ENCODE assay signal across 7 cellular contexts in the genomic region with DNA sequence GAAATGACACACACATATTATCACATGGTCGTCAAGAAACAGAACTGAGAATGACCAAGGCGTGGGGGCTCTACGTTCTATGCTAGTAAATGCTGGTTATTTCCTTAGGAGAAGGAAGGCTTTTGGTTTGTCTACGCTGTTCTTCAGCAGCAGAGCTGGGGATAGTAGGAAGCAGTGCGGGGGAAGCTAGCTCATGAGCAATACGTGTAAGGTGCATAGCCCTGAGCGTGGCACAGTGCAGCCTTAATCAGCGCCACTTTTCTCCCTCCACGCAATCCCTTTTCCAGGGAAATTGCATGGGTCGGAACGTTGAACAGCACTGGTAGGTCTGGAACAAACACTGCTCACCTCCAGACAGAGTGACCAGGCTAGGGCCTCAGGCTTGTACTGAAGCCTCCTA.
DNase-seq lines count a peak whose midpoint lies in the region; ATAC-seq and TF ChIP-seq lines count a peak whose summit lies in the region.

No MANE protein-coding gene starts in this region.

- H3K4me3 ChIP-seq in Karpas-422 (ENCODE audit: low read length) (0 out of 2 replicates have a peak overlapping the region, but pooled peaks have one; percentile 56), parathyroid adenoma (ENCODE audit: low read depth, low read length) (no peak overlapping the region)

- 0 out of 2 replicates have a peak, but pooled peaks cover 1% of the 10 kb centered on the region for H3K27me3 ChIP-seq in Karpas-422 (ENCODE audit: low read length)
- no peaks in the 10 kb centered on the region for H3K27me3 ChIP-seq in parathyroid adenoma (ENCODE audit: control insufficient read depth, insufficient read depth, low read length)

- H3K79me2 ChIP-seq in Karpas-422 (ENCODE audit: low read length) (no peaks in the 10 kb centered on the region), parathyroid adenoma (no peaks in the 10 kb centered on the region)

- H3K27ac ChIP-seq in Karpas-422 (ENCODE audit: low read length) (no peak overlapping the region), parathyroid adenoma (no peak overlapping the region)

- H3K36me3 ChIP-seq in Karpas-422 (ENCODE audit: insufficient read depth, low read length), result no peaks in the 10 kb centered on the region
- no peaks in the 10 kb centered on the region for H3K36me3 ChIP-seq in parathyroid adenoma (ENCODE audit: control insufficient read depth, insufficient read depth, low read length)

- H3K9me2 ChIP-seq in Karpas-422 (replicated peaks; ENCODE audit: insufficient read depth, low read length), result no peaks in the 10 kb centered on the region

- intact Hi-C loops in Calu3 (cut with micrococcal nuclease; ENCODE audit: unreplicated experiment), result loop anchor here (1.0 to 10.0 kb wide), 5 partner anchors 199 to 771 kb away; partner anchors contain the start of genes FBXO11 and MSH6

- H3K9ac ChIP-seq in Karpas-422 (ENCODE audit: low read length) (no peak overlapping the region), parathyroid adenoma (no peak overlapping the region)

- H3K4me1 Mint-ChIP-seq in Calu3 (ENCODE audit: low read depth, unreplicated experiment), result peaks cover 28% of the 10 kb centered on the region
- peaks cover 0 to 8% of the 10 kb centered on the region in 2 donors for H3K4me1 Mint-ChIP-seq in effector memory CD8-positive, alpha-beta T cell (ENCODE audit: low read depth in 2 of 2)

- no peak overlapping the region for H3K27ac Mint-ChIP-seq in Calu3 (ENCODE audit: unreplicated experiment)
- no peak overlapping the region for H3K27ac Mint-ChIP-seq in effector memory CD8-positive, alpha-beta T cell

- CTCF ChIA-PET in Calu3 (lab: Charles Lee), result no interaction called here

- DNase-seq in Calu3 (no peak), Karpas-422 (no peak), retina (no peak)
- no peak for DNase-seq in effector memory CD8-positive, alpha-beta T cell

- no peaks in the 10 kb centered on the region for H3K27me3 Mint-ChIP-seq in Calu3 (ENCODE audit: unreplicated experiment)
- H3K27me3 Mint-ChIP-seq in effector memory CD8-positive, alpha-beta T cell, result peaks cover 10 to 25% of the 10 kb centered on the region in 2 donors

- H2AFZ ChIP-seq in Karpas-422 (ENCODE audit: low read length) (no peak overlapping the region), parathyroid adenoma (peak overlapping the region; percentile 75)

- no peaks in the 10 kb centered on the region for H4K20me1 ChIP-seq in Karpas-422 (ENCODE audit: insufficient read depth, low read depth, low read length)

- H3K36me3 Mint-ChIP-seq in Calu3 (ENCODE audit: insufficient read depth, unreplicated experiment), result no peaks in the 10 kb centered on the region
- peaks cover 3% of the 10 kb centered on the region for H3K36me3 Mint-ChIP-seq in effector memory CD8-positive, alpha-beta T cell (ENCODE audit: insufficient read depth)

- ATAC-seq in effector memory CD8-positive, alpha-beta T cell (replicated peaks), result no peak
- no peak for ATAC-seq in GM19452 (IDR thresholded peaks at IDR 0.05; ENCODE audit: unreplicated experiment)
- no peak for ATAC-seq in GM21447 (IDR thresholded peaks at IDR 0.05; ENCODE audit: unreplicated experiment)

- peak overlapping the region; percentile 65 for H3K4me2 ChIP-seq in Karpas-422 (ENCODE audit: low read depth, low read length, poor library complexity, severe bottlenecking)
- H3K4me2 ChIP-seq in parathyroid adenoma (ENCODE audit: low read length), result no peak overlapping the region

- H3K4me1 ChIP-seq in Karpas-422 (ENCODE audit: low read length), result peaks cover 18% of the 10 kb centered on the region
- H3K4me1 ChIP-seq in parathyroid adenoma, result no peaks in the 10 kb centered on the region

- TF ChIP-seq CTCF in Calu3 (IDR thresholded peaks at IDR 0.05; ENCODE audit: unreplicated experiment), result no peak
- TF ChIP-seq CTCF in parathyroid adenoma (IDR thresholded peaks at IDR 0.05), result no peak

- H3K4me3 Mint-ChIP-seq in Calu3 (ENCODE audit: low read depth, unreplicated experiment), result peak overlapping the region; percentile 12
- peak overlapping the region; percentile 25 to 51 for H3K4me3 Mint-ChIP-seq in effector memory CD8-positive, alpha-beta T cell

- H3K9me3 Mint-ChIP-seq in Calu3 (ENCODE audit: low read depth, unreplicated experiment), result no peaks in the 10 kb centered on the region
- H3K9me3 Mint-ChIP-seq in effector memory CD8-positive, alpha-beta T cell, result no peaks in the 10 kb centered on the region

- H3K9me3 ChIP-seq in Karpas-422 (ENCODE audit: low read length) (no peaks in the 10 kb centered on the region), parathyroid adenoma (ENCODE audit: control insufficient read depth, low read length) (no peaks in the 10 kb centered on the region)

- BruUV-seq in Calu3 (replicated peaks; lab: Mats Ljungman, UMichigan), result no TSS peak
